9 cellular contexts compared by ENCODE assay signal in genomic region chr20:23049933-23050838, GRCh38. TPM values are rescaled to one million over a fixed set of nuclear protein-coding genes. Genes with fewer than 3 reads are reported as not detected.
A peak's percentile ranks its signal among the peaks of the same experiment; 100 is the strongest.
DNase-seq lines count a peak whose midpoint lies in the region; ATAC-seq and TF ChIP-seq lines count a peak whose summit lies in the region.
"Had no signal": no experiment of that assay in that cellular context is flagged by ENCODE, and none has a peak within 500 bp of the region (broad histone marks: within the 10 kb centered on the region; RNA-seq: fewer than 3 reads in every experiment).

No MANE protein-coding gene starts in this region.

- H4K5ac ChIP-seq in IMR-90 (ENCODE audit: low read depth, low read length): no peak overlapping the region

- no peak for TF ChIP-seq RAD21 in IMR-90 (IDR thresholded peaks at IDR 0.05; ENCODE audit: low read length)

- CTCF ChIA-PET in IMR-90 (lab: Yijun Ruan, JAX) (interaction anchor here (0.6 to 2.6 kb wide), 5 partner anchors 11 to 299 kb away, joined by 3 to 7 read pairs (median 6); no protein-coding TSS in a partner anchor), MCF 10A (lab: Yijun Ruan, JAX) (interaction anchor here (0.6 to 2.3 kb wide), 35 partner anchors 7 to 536 kb away, joined by 3 to 12 read pairs (median 5); no protein-coding TSS in a partner anchor)

- peak overlapping the region; percentile 58 for H2AFZ ChIP-seq in IMR-90 (replicated peaks; ENCODE audit: low read length, poor library complexity)

- in situ Hi-C loops in IMR-90 (cut with MboI; ENCODE audit: low sequenced_read_pairs): loop anchor here (10.0 kb wide), 1 partner anchor 295 kb away; no protein-coding TSS in a partner anchor

- H3K27ac ChIP-seq in IMR-90 (ENCODE audit: insufficient read depth, low read length): no peak overlapping the region
- H3K27ac ChIP-seq in stomach smooth muscle (ENCODE audit: low read length): peak overlapping the region; percentile 58

- H3K9me3 Mint-ChIP-seq in MCF 10A (ENCODE audit: unreplicated experiment): no peaks in the 10 kb centered on the region
- H3K9me3 Mint-ChIP-seq: effector memory CD8-positive, alpha-beta T cell had no signal

- ATAC-seq in IMR-90 (ENCODE audit: low read depth): 0 out of 2 replicates have a peak, but pooled peaks have one; percentile 14
- ATAC-seq in HG03521 (IDR thresholded peaks at IDR 0.05; ENCODE audit: unreplicated experiment): no peak
- no peak for ATAC-seq in activated CD4-positive, CD25-positive, alpha-beta regulatory T cell treated with anti-CD3 and anti-CD28 coated beads, Interleukin-2, amount 50 U/mL, for 24 hours
- ATAC-seq: effector memory CD8-positive, alpha-beta T cell had no signal

- H3K27ac Mint-ChIP-seq in MCF 10A (ENCODE audit: low read depth, unreplicated experiment): peak overlapping the region; percentile 92
- H3K27ac Mint-ChIP-seq: effector memory CD8-positive, alpha-beta T cell had no signal

- H3K9me1 ChIP-seq in IMR-90 (ENCODE audit: insufficient read depth, low read length): no peaks in the 10 kb centered on the region

- TF ChIP-seq CTCF in IMR-90 (conservative IDR thresholded peaks at IDR 0.05; ENCODE audit: low read depth, low read length) (no peak), MCF 10A (IDR thresholded peaks at IDR 0.05; ENCODE audit: unreplicated experiment) (no peak), kidney epithelial cell (IDR thresholded peaks at IDR 0.05; ENCODE audit: insufficient read depth, low read length, poor library complexity, severe bottlenecking) (no peak)

- peaks cover 8% of the 10 kb centered on the region for H3K36me3 Mint-ChIP-seq in MCF 10A (ENCODE audit: insufficient read depth, unreplicated experiment)

- H3K4me3 Mint-ChIP-seq in MCF 10A (ENCODE audit: unreplicated experiment): peak overlapping the region; percentile 74

- no peak overlapping the region for H4K8ac ChIP-seq in IMR-90 (ENCODE audit: low read depth in 2 of 2, low read length in 2 of 2)

- no peak overlapping the region for H2AK5ac ChIP-seq in IMR-90 (ENCODE audit: low read depth, low read length)

- peaks cover 21% of the 10 kb centered on the region for H3K4me1 Mint-ChIP-seq in MCF 10A (ENCODE audit: insufficient read depth, unreplicated experiment)

- H2BK120ac ChIP-seq in IMR-90 (ENCODE audit: low read depth, low read length): no peak overlapping the region

- H2BK15ac ChIP-seq in IMR-90 (ENCODE audit: low read depth, low read length): no peak overlapping the region

- peak overlapping the region; percentile 31; the same call in 1 of the 2 replicates for H3K4me3 ChIP-seq in IMR-90 (ENCODE audit: insufficient read depth, low read depth, low read length)
- peak overlapping the region; percentile 42 for H3K4me3 ChIP-seq in kidney epithelial cell (ENCODE audit: low read depth, low read length)
- H3K4me3 ChIP-seq in stomach smooth muscle (ENCODE audit: low read length in 2 of 2): peak overlapping the region; percentile 66 to 76

- no peaks in the 10 kb centered on the region for H3K36me3 ChIP-seq in IMR-90 (ENCODE audit: control insufficient read depth, insufficient read depth, low read length)
- no peaks in the 10 kb centered on the region for H3K36me3 ChIP-seq in kidney epithelial cell (ENCODE audit: control insufficient read depth, insufficient read depth, low read length)
- H3K36me3 ChIP-seq in stomach smooth muscle (ENCODE audit: control insufficient read depth in 2 of 2, insufficient read depth in 2 of 2, low read length in 2 of 2): no peaks in the 10 kb centered on the region

- WGBS in IMR-90 (ENCODE audit: extremely low coverage in 2 of 2, insufficient read length in 1 of 2), 2 experiments: 1% methylated on average over 12 of the region's 53 CpGs; no CpG with 5 or more reads in 1 of the 2 experiments

- no peak overlapping the region for H3K18ac ChIP-seq in IMR-90 (ENCODE audit: low read depth, low read length)

- peak overlapping the region; percentile 68 for H2AK9ac ChIP-seq in IMR-90 (replicated peaks; ENCODE audit: low read depth, low read length, poor library complexity)

- POLR2A ChIA-PET in IMR-90 (lab: Charles Lee; ENCODE audit: unreplicated experiment) (no interaction called here), MCF 10A (lab: Yijun Ruan, JAX) (interaction anchor here (0.5 to 2.0 kb wide), 21 partner anchors 9 to 307 kb away, joined by 3 to 14 read pairs (median 4); partner anchors contain the start of gene NXT1)

- no peaks in the 10 kb centered on the region; the same call in 1 of the 2 replicates for H4K20me1 ChIP-seq in IMR-90 (ENCODE audit: insufficient read depth, low read length)

- intact Hi-C loops in IMR-90 (cut with micrococcal nuclease): loop anchor here (1.0 kb wide), 1 partner anchor 290 kb away; no protein-coding TSS in a partner anchor
- intact Hi-C loops in MCF 10A (cut with micrococcal nuclease): loop anchor here (1.0 to 5.0 kb wide), 8 partner anchors 78 to 359 kb away; no protein-coding TSS in a partner anchor

- H3K4me2 ChIP-seq in IMR-90 (ENCODE audit: low read depth, low read length): peak overlapping the region; percentile 82

- H3K27me3 Mint-ChIP-seq in MCF 10A (ENCODE audit: insufficient read depth, unreplicated experiment): no peaks in the 10 kb centered on the region

- H3K56ac ChIP-seq in IMR-90 (ENCODE audit: extremely low read depth, insufficient read depth, low read length): no peak overlapping the region

- H3K27me3 ChIP-seq in IMR-90 (ENCODE audit: control insufficient read depth, insufficient read depth, low read length) (peaks cover 74% of the 10 kb centered on the region), kidney epithelial cell (ENCODE audit: control insufficient read depth, insufficient read depth, low read length) (peaks cover 29% of the 10 kb centered on the region), stomach smooth muscle (ENCODE audit: control insufficient read depth in 1 of 2, insufficient read depth in 2 of 2, low read length in 2 of 2) (peaks cover 27 to 58% of the 10 kb centered on the region in 2 donors)

- H3K79me1 ChIP-seq in IMR-90 (ENCODE audit: low read depth in 1 of 2, low read length in 2 of 2): no peaks in the 10 kb centered on the region

- H3K9me3 ChIP-seq in IMR-90 (ENCODE audit: control insufficient read depth, insufficient read depth, low read length) (peaks cover 4% of the 10 kb centered on the region; the same call in 1 of the 2 replicates), stomach smooth muscle (ENCODE audit: control insufficient read depth in 2 of 2, low read length in 2 of 2) (no peaks in the 10 kb centered on the region)

- no peak overlapping the region for H2BK20ac ChIP-seq in IMR-90 (ENCODE audit: low read depth, low read length)

- peaks cover 4% of the 10 kb centered on the region; the same call in 1 of the 2 replicates for H3K4me1 ChIP-seq in IMR-90 (ENCODE audit: control insufficient read depth, insufficient read depth, low read length)
- peaks cover 40% of the 10 kb centered on the region for H3K4me1 ChIP-seq in stomach smooth muscle (ENCODE audit: control insufficient read depth, insufficient read depth, low read length)

- BruUV-seq in IMR-90 (replicated peaks; lab: Mats Ljungman, UMichigan) (no TSS peak), MCF 10A (replicated peaks; lab: Mats Ljungman, UMichigan) (no TSS peak)

- no peak overlapping the region for H3K4ac ChIP-seq in IMR-90 (ENCODE audit: low read depth, low read length)

- no peak overlapping the region for H3K9ac ChIP-seq in IMR-90 (ENCODE audit: low read depth, low read length)
- peak overlapping the region; percentile 2 to 53 for H3K9ac ChIP-seq in stomach smooth muscle (ENCODE audit: low read length in 2 of 2)

- no peak overlapping the region for H3K23ac ChIP-seq in IMR-90 (ENCODE audit: low read depth, low read length)

- DNase-seq in IMR-90 (no peak), MCF 10A (ENCODE audit: unreplicated experiment) (peak; percentile 78), kidney epithelial cell (ENCODE audit: low read depth) (no peak), SW480 (ENCODE audit: low spot score) (no peak), COLO829 (ENCODE audit: low spot score) (no peak)
- DNase-seq: effector memory CD8-positive, alpha-beta T cell had no signal

- TF ChIP-seq POLR2A in IMR-90 (IDR thresholded peaks at IDR 0.05; ENCODE audit: low read depth, low read length): no peak

- H2BK5ac ChIP-seq in IMR-90 (ENCODE audit: low read depth, low read length, poor library complexity, severe bottlenecking): no peak overlapping the region

- dilution Hi-C loops in IMR-90 (cut with HindIII; ENCODE audit: low sequenced_read_pairs, unreplicated experiment): no loop called here

- no peak overlapping the region for H4K91ac ChIP-seq in IMR-90 (ENCODE audit: insufficient read depth, low read depth, low read length)

- H3K14ac ChIP-seq in IMR-90 (replicated peaks; ENCODE audit: low read depth, low read length): no peak overlapping the region

TF ChIP-seq in IMR-90, 13 proteins besides CTCF, POLR2A, EP300 and RAD21 (continues in another document):
- TF ChIP-seq MAZ (IDR thresholded peaks at IDR 0.05; ENCODE audit: borderline replicate concordance, low read depth, low read length) (no peak), ELK1 (IDR thresholded peaks at IDR 0.05; ENCODE audit: borderline replicate concordance, low read depth, low read length) (no peak), FOS (IDR thresholded peaks at IDR 0.05; ENCODE audit: low read depth, low read length) (no peak)

RNA-seq across cellular contexts. Expression of gene THBD, which starts 0.7 kb away (rescaled TPM):
- total RNA-seq in IMR-90 (2012; rRNA removed): under 0.01 TPM in 1 of 2 replicates, not detected in the other
- 0.07 and 0.09 TPM in 2 replicates for polyA plus RNA-seq in IMR-90 (2012; rRNA removed)
- 0.08 and 0.09 TPM in 2 replicates for polyA plus RNA-seq in IMR-90 (2012; cell fraction: cytosol; rRNA removed)
- 0.09 and 0.15 TPM in 2 replicates for polyA plus RNA-seq in IMR-90 (2012; cell fraction: nucleus; rRNA removed; ENCODE audit: low replicate concordance)
- 15.4 and 36.2 TPM in 2 replicates for total RNA-seq in MCF 10A (2022)
- 17.1 and 19.9 TPM in 2 replicates for total RNA-seq in kidney epithelial cell

RNA-seq across cellular contexts. Expression of gene SSTR4, which starts 15.1 kb away (rescaled TPM):
- not detected in 2 replicates for total RNA-seq in IMR-90 (2012; rRNA removed)
- polyA plus RNA-seq in IMR-90 (2012; rRNA removed): not detected in 2 replicates
- not detected in 2 replicates for polyA plus RNA-seq in IMR-90 (2012; cell fraction: cytosol; rRNA removed)
- not detected in 2 replicates for polyA plus RNA-seq in IMR-90 (2012; cell fraction: nucleus; rRNA removed; ENCODE audit: low replicate concordance)
- not detected in 2 replicates for total RNA-seq in MCF 10A (2022)
- not detected in 2 replicates for total RNA-seq in kidney epithelial cell

RNA-seq across cellular contexts. Expression of gene CD93, which starts 35.9 kb away (rescaled TPM):
- total RNA-seq in IMR-90 (2012; rRNA removed) (under 0.01 TPM in 1 of 2 replicates, not detected in the other), MCF 10A (2022) (not detected in 2 replicates), kidney epithelial cell (1.0 and 1.3 TPM in 2 replicates)
- 0.02 TPM in 1 of 2 replicates, not detected in the other for polyA plus RNA-seq in IMR-90 (2012; rRNA removed)
- polyA plus RNA-seq in IMR-90 (2012; cell fraction: cytosol; rRNA removed): not detected in 2 replicates
- not detected in 2 replicates for polyA plus RNA-seq in IMR-90 (2012; cell fraction: nucleus; rRNA removed; ENCODE audit: low replicate concordance)

Comparison
In these comparisons a context has a peak if more than half of its experiments do, and no peak if none do; other contexts are left out.
1. RNA of gene THBD, which starts 0.7 kb away (total RNA-seq): 17.1 to 19.9 TPM in kidney epithelial cell and 15.4 to 36.2 TPM in MCF 10A; under 0.01 TPM in IMR-90; every median in the first group is over 10 times any median in the second.
2. Peak in every context shown above with its lines, with median percentiles within 50 percentile points of each other: H3K4me3 ChIP-seq.